22 cellular contexts compared by ENCODE assay signal in the genomic region with DNA sequence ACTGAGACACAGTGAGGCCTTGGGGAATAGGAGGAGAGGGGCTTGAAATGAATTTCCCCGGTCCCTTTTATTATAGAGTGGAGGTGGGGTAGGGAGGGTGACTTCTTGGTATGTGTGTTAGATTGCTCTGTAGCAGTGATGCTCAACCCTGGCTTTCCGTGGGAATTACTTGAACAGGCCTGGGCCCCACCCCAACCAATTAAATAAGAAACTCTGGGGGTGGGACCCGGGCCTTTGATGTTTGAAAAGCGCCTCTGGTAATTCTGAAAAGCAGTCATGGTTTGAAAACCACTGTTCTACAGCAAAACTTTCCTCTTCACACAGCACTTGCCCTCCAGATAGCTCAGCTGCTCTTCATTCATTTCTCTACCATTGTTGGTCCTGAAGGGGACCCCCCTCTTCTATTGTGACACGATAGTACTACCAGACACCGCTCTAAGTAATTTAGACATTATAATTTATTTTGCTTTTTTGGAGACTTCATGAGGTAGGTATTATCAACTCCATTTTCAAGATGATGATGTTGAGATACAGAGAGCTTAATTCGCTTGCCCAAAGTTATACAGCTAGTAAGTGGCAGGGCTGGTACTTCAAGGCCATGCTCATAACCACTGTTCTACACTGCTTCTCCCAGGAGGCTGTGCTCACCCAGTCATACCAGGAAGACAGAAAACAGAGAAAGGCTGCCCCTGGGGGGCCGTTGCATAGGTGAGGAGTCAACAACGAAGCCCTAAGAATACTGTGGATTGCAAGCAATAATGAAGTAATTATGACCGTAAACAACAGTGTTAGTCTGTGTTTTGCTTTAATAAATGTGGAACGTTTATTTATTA.
"Had no signal": no experiment of that assay in that cellular context is flagged by ENCODE, and none has a peak within 500 bp of the region (broad histone marks: within the 10 kb centered on the region; RNA-seq: fewer than 3 reads in every experiment).

No MANE protein-coding gene starts in this region.

- H3K9me3 Mint-ChIP-seq: activated naive CD4-positive, alpha-beta T cell treated with anti-CD3 and anti-CD28 coated beads, Interleukin-2, amount 50 U/mL, for 24 hours; effector memory CD8-positive, alpha-beta T cell had no signal

- DNase-seq: activated CD4-positive, alpha-beta T cell treated with anti-CD3 and anti-CD28 coated beads, Interleukin-2, amount 50 U/mL, for 1 hour; activated effector memory CD4-positive, alpha-beta T cell treated with anti-CD3 and anti-CD28 coated beads, Interleukin-2, amount 50 U/mL, for 16 hours; activated T-cell treated with anti-CD3 and anti-CD28 coated beads, Interleukin-2, amount 50 U/mL, for 1 hour; amniotic stem cell; dermis blood vessel endothelial cell; effector memory CD8-positive, alpha-beta T cell; esophagus squamous epithelium; immature natural killer cell; kidney glomerular epithelial cell; left ventricle myocardium superior; mucosa of descending colon; naive B cell; stimulated activated CD4-positive, alpha-beta T cell treated with anti-CD3 and anti-CD28 coated beads, Interleukin-2, amount 100 ng/mL, for 48 hours; SW 1271; T-helper 2 cell had no signal

- ATAC-seq: effector memory CD8-positive, alpha-beta T cell; left ventricle myocardium superior; mucosa of descending colon had no signal

- H3K4me1 Mint-ChIP-seq: activated naive CD4-positive, alpha-beta T cell treated with anti-CD3 and anti-CD28 coated beads, Interleukin-2, amount 50 U/mL, for 24 hours; immature natural killer cell; naive B cell had no signal

- H3K27ac Mint-ChIP-seq: activated naive CD4-positive, alpha-beta T cell treated with anti-CD3 and anti-CD28 coated beads, Interleukin-2, amount 50 U/mL, for 24 hours; effector memory CD8-positive, alpha-beta T cell; immature natural killer cell; memory B cell had no signal

- H3K27ac ChIP-seq: cardiac muscle cell, esophagus squamous epithelium, prostate gland, right atrium auricular region, thoracic aorta, upper lobe of left lung had no signal

- H3K36me3 Mint-ChIP-seq: activated naive CD4-positive, alpha-beta T cell treated with anti-CD3 and anti-CD28 coated beads, Interleukin-2, amount 50 U/mL, for 24 hours; immature natural killer cell; memory B cell; naive B cell had no signal

- H3K4me3 Mint-ChIP-seq: activated naive CD4-positive, alpha-beta T cell treated with anti-CD3 and anti-CD28 coated beads, Interleukin-2, amount 50 U/mL, for 24 hours; effector memory CD8-positive, alpha-beta T cell; immature natural killer cell; memory B cell; naive B cell had no signal
